5 cellular contexts compared by ENCODE assay signal in genomic region chr7:73319541-73319940, GRCh38. TPM values are rescaled to one million over a fixed set of nuclear protein-coding genes. Genes with fewer than 3 reads are reported as not detected.
"Had no signal": no experiment of that assay in that cellular context is flagged by ENCODE, and none has a peak within 500 bp of the region (broad histone marks: within the 10 kb centered on the region; RNA-seq: fewer than 3 reads in every experiment).

No MANE protein-coding gene starts in this region.

RNA-seq across cellular contexts. Expression of gene TRIM50, which starts 8.3 kb away (rescaled TPM):
- total RNA-seq: activated CD8-positive, alpha-beta T cell treated with anti-CD3 and anti-CD28 coated beads, Interleukin-2, amount 10 ng/mL, durations not matched to agents 7 days and 5 days; activated naive CD8-positive, alpha-beta T cell treated with anti-CD3 and anti-CD28 coated beads, Interleukin-2, amount 10 ng/mL, durations not matched to agents 7 days and 5 days; PC-9; T-helper 17 cell had no signal

RNA-seq across cellular contexts. Expression of gene FKBP6, which starts 8.4 kb away (rescaled TPM):
- total RNA-seq: activated CD8-positive, alpha-beta T cell treated with anti-CD3 and anti-CD28 coated beads, Interleukin-2, amount 10 ng/mL, durations not matched to agents 7 days and 5 days; activated naive CD8-positive, alpha-beta T cell treated with anti-CD3 and anti-CD28 coated beads, Interleukin-2, amount 10 ng/mL, durations not matched to agents 7 days and 5 days; aorta; PC-9; T-helper 17 cell had no signal
